In genomic region chr1:216523043-216523442, GRCh38 we compare ENCODE assay signal across 31 cellular contexts.
"Had no signal": no experiment of that assay in that cellular context is flagged by ENCODE, and none has a peak within 500 bp of the region (broad histone marks: within the 10 kb centered on the region; RNA-seq: fewer than 3 reads in every experiment).

No MANE protein-coding gene starts in this region.

- H3K36me3 ChIP-seq: SJCRH30 had no signal

- H3K4me3 ChIP-seq: PC-9, SJCRH30, SK-N-MC had no signal

- H3K27me3 ChIP-seq: SJCRH30 had no signal

- H3K9me3 Mint-ChIP-seq: activated CD4-positive, alpha-beta T cell treated with anti-CD3 and anti-CD28 coated beads, Interleukin-2, amount 10 ng/mL, durations not matched to agents 7 days and 5 days; brain had no signal

- H3K36me3 Mint-ChIP-seq: activated naive CD4-positive, alpha-beta T cell treated with anti-CD3 and anti-CD28 coated beads, Interleukin-2, amount 10 ng/mL, durations not matched to agents 7 days and 5 days; activated naive CD8-positive, alpha-beta T cell had no signal

- ATAC-seq: activated CD4-positive, alpha-beta T cell treated with anti-CD3 and anti-CD28 coated beads for 36 hours; activated CD4-positive, CD25-positive, alpha-beta regulatory T cell treated with anti-CD3 and anti-CD28 coated beads, Interleukin-2, amount 50 U/mL, for 24 hours; activated CD8-positive, alpha-beta T cell treated with anti-CD3 and anti-CD28 coated beads, Interleukin-2, amount 10 ng/mL, durations not matched to agents 7 days and 5 days; activated naive CD8-positive, alpha-beta T cell treated with anti-CD3 and anti-CD28 coated beads, Interleukin-2, amount 50 U/mL, for 24 hours; activated T-cell treated with anti-CD3 and anti-CD28 coated beads, Interleukin-2, amount 50 U/mL, for 4 hours had no signal

- H3K27ac ChIP-seq: PC-9, SJCRH30, SK-N-MC had no signal

- H2AFZ ChIP-seq: PC-9 had no signal

- H3K4me1 Mint-ChIP-seq: activated CD4-positive, alpha-beta T cell treated with anti-CD3 and anti-CD28 coated beads for 36 hours; activated CD4-positive, alpha-beta T cell treated with anti-CD3 and anti-CD28 coated beads, Interleukin-2, amount 10 ng/mL, durations not matched to agents 7 days and 5 days; activated naive CD4-positive, alpha-beta T cell treated with anti-CD3 and anti-CD28 coated beads, Interleukin-2, amount 10 ng/mL, durations not matched to agents 7 days and 5 days; activated naive CD8-positive, alpha-beta T cell treated with anti-CD3 and anti-CD28 coated beads, Interleukin-2, amount 50 U/mL, for 24 hours had no signal

- H3K4me2 ChIP-seq: PC-9 had no signal

- H3K27ac Mint-ChIP-seq: activated CD4-positive, alpha-beta T cell treated with anti-CD3 and anti-CD28 coated beads for 36 hours; activated CD4-positive, alpha-beta T cell treated with anti-CD3 and anti-CD28 coated beads, Interleukin-2, amount 10 ng/mL, durations not matched to agents 7 days and 5 days; activated CD8-positive, alpha-beta T cell treated with anti-CD3 and anti-CD28 coated beads, Interleukin-2, amount 10 ng/mL, durations not matched to agents 7 days and 5 days; activated naive CD4-positive, alpha-beta T cell treated with anti-CD3 and anti-CD28 coated beads, Interleukin-2, amount 10 ng/mL, durations not matched to agents 7 days and 5 days; activated naive CD8-positive, alpha-beta T cell; activated naive CD8-positive, alpha-beta T cell treated with anti-CD3 and anti-CD28 coated beads, Interleukin-2, amount 50 U/mL, for 24 hours; activated T-helper 1 cell treated with anti-CD3 and anti-CD28 coated beads, Interleukin-12 subunit alpha, Interleukin-12 subunit beta, Interleukin-2, Interleukin-4 antibody, amounts not matched to agents 30 ng/mL and 10 ng/mL and 1 ng/mL, durations not matched to agents 14 hours and 24 hours and 36 hours; brain had no signal

- H3K4me3 Mint-ChIP-seq: activated CD4-positive, alpha-beta T cell treated with anti-CD3 and anti-CD28 coated beads for 36 hours; activated CD4-positive, alpha-beta T cell treated with anti-CD3 and anti-CD28 coated beads, Interleukin-2, amount 10 ng/mL, durations not matched to agents 7 days and 5 days; activated CD8-positive, alpha-beta T cell treated with anti-CD3 and anti-CD28 coated beads, Interleukin-2, amount 10 ng/mL, durations not matched to agents 7 days and 5 days; activated naive CD4-positive, alpha-beta T cell treated with anti-CD3 and anti-CD28 coated beads, Interleukin-2, amount 10 ng/mL, durations not matched to agents 7 days and 5 days; activated naive CD8-positive, alpha-beta T cell; activated naive CD8-positive, alpha-beta T cell treated with anti-CD3 and anti-CD28 coated beads, Interleukin-2, amount 50 U/mL, for 24 hours; activated T-cell treated with anti-CD3 and anti-CD28 coated beads, Interleukin-2, amount 50 U/mL, for 4 hours; activated T-helper 1 cell treated with anti-CD3 and anti-CD28 coated beads, Interleukin-12 subunit alpha, Interleukin-12 subunit beta, Interleukin-2, Interleukin-4 antibody, amounts not matched to agents 30 ng/mL and 10 ng/mL and 1 ng/mL, durations not matched to agents 14 hours and 24 hours and 36 hours; brain had no signal

- H3K4me1 ChIP-seq: SJCRH30 had no signal

- H3K27me3 Mint-ChIP-seq: activated CD4-positive, alpha-beta T cell treated with anti-CD3 and anti-CD28 coated beads for 36 hours; activated CD4-positive, alpha-beta T cell treated with anti-CD3 and anti-CD28 coated beads, Interleukin-2, amount 10 ng/mL, durations not matched to agents 7 days and 5 days; activated naive CD4-positive, alpha-beta T cell treated with anti-CD3 and anti-CD28 coated beads, Interleukin-2, amount 10 ng/mL, durations not matched to agents 7 days and 5 days; activated naive CD8-positive, alpha-beta T cell; activated naive CD8-positive, alpha-beta T cell treated with anti-CD3 and anti-CD28 coated beads, Interleukin-2, amount 50 U/mL, for 24 hours; brain had no signal

- H3K9me3 ChIP-seq: SJCRH30 had no signal

- DNase-seq: activated CD4-positive, alpha-beta T cell treated with anti-CD3 and anti-CD28 coated beads for 36 hours; activated CD4-positive, alpha-beta T cell treated with anti-CD3 and anti-CD28 coated beads, Interleukin-2, amount 10 ng/mL, durations not matched to agents 7 days and 5 days; activated CD4-positive, alpha-beta T cell treated with anti-CD3 and anti-CD28 coated beads, Interleukin-2, amount 50 U/mL, for 48 hours; activated CD8-positive, alpha-beta memory T cell treated with anti-CD3 and anti-CD28 coated beads, Interleukin-2, amount 50 U/mL, for 4 hours; activated CD8-positive, alpha-beta T cell treated with anti-CD3 and anti-CD28 coated beads, Interleukin-2, amount 10 ng/mL, durations not matched to agents 7 days and 5 days; activated naive CD4-positive, alpha-beta T cell treated with anti-CD3 and anti-CD28 coated beads, Interleukin-2, amount 10 ng/mL, durations not matched to agents 7 days and 5 days; activated naive CD8-positive, alpha-beta T cell treated with anti-CD3 and anti-CD28 coated beads, Interleukin-2, amount 50 U/mL, for 24 hours; activated T-cell treated with anti-CD3 and anti-CD28 coated beads for 4 hours; activated T-cell treated with anti-CD3 and anti-CD28 coated beads, Interleukin-2, amount 50 U/mL, for 4 hours; anterior cingulate cortex; caudate nucleus; cerebellar nuclear complex; KG1; NCI-H1105; NCI-H1417 treated with DMSO at 0.1 percent for 48 hours; NCI-H187 treated with DMSO at 0.1 percent for 48 hours; NCI-H2081; NCI-H2227 treated with DMSO at 0.1 percent for 48 hours; NCI-H446; NCI-H510A treated with DMSO at 0.1 percent for 48 hours; NCI-H526 treated with DMSO at 0.1 percent for 48 hours; NCI-H82; PC-9; Right ventricle myocardium superior; SJCRH30; T1000 had no signal
